Comparison of ENCODE assay signal across 8 cellular contexts in genomic region chr7:151087247-151088018, GRCh38. TPM values are rescaled to one million over a fixed set of nuclear protein-coding genes. Genes with fewer than 3 reads are reported as not detected.
DNase-seq lines count a peak whose midpoint lies in the region; ATAC-seq and TF ChIP-seq lines count a peak whose summit lies in the region.

No MANE protein-coding gene starts in this region.

- H3K9me3 Mint-ChIP-seq in GM23338 = no peaks in the 10 kb centered on the region

- DNase-seq in DMS53 (lab: John Stamatoyannopoulos, UW) (peak; percentile 88), GM23338 (ENCODE audit: low spot score) (no peak), anterior cingulate cortex (lab: John Stamatoyannopoulos, UW) (peak in 47 of 58 donors; percentile 19 to 70 (median 49)), hippocampal formation (lab: John Stamatoyannopoulos, UW) (peak; percentile 42 to 45), 8988T (no peak)

- peak overlapping the region; percentile 98 for H3K4me2 ChIP-seq in GM23338

- H3K36me3 Mint-ChIP-seq in GM23338 (ENCODE audit: low read depth) = peaks cover 15% of the 10 kb centered on the region

- TF ChIP-seq CTCF in GM23338 (conservative IDR thresholded peaks at IDR 0.05; ENCODE audit: low read depth in 2 of 2) = peak in 1 of 2 experiments; percentile 45; a peak in 1 of 4 replicates

- H3K27me3 ChIP-seq in GM23338 (ENCODE audit: insufficient read depth) = peaks cover 53% of the 10 kb centered on the region
- no peaks in the 10 kb centered on the region for H3K27me3 ChIP-seq in rectal smooth muscle tissue (ENCODE audit: control insufficient read depth, insufficient read depth, low read length)

- H3F3A ChIP-seq in GM23338 (replicated peaks; ENCODE audit: low read depth) = peaks cover 20% of the 10 kb centered on the region

- H4K20me1 ChIP-seq in GM23338 (replicated peaks; ENCODE audit: insufficient read depth) = peaks cover 47% of the 10 kb centered on the region

- peaks cover 52% of the 10 kb centered on the region for H3K27me3 Mint-ChIP-seq in GM23338 (ENCODE audit: insufficient read depth, low read depth, poor library complexity)

- H3K9me2 ChIP-seq in GM23338 (ENCODE audit: insufficient read depth) = no peaks in the 10 kb centered on the region

- no peak overlapping the region for H3K27ac Mint-ChIP-seq in GM23338

- ATAC-seq in GM23338 (peak; percentile 12), HG02870 (IDR thresholded peaks at IDR 0.05; ENCODE audit: unreplicated experiment) (no peak)

- H3K9ac ChIP-seq in rectal smooth muscle tissue (ENCODE audit: low read length) = peak overlapping the region; percentile 38

- no peaks in the 10 kb centered on the region for H3K36me3 ChIP-seq in GM23338 (ENCODE audit: insufficient read depth)
- no peaks in the 10 kb centered on the region for H3K36me3 ChIP-seq in rectal smooth muscle tissue (ENCODE audit: control insufficient read depth, insufficient read depth, low read length)

- peaks cover 44% of the 10 kb centered on the region for H3K4me1 Mint-ChIP-seq in GM23338

- H2AFZ ChIP-seq in GM23338 = no peak overlapping the region

- H3K4me1 ChIP-seq in GM23338 (ENCODE audit: insufficient read depth) (peaks cover 34% of the 10 kb centered on the region), rectal smooth muscle tissue (ENCODE audit: control insufficient read depth, insufficient read depth, low read length) (peaks cover 42% of the 10 kb centered on the region)

- peaks cover 52% of the 10 kb centered on the region for H3K79me2 ChIP-seq in GM23338 (replicated peaks; ENCODE audit: insufficient read depth)

- H3K4me3 ChIP-seq in GM23338 = peak overlapping the region; percentile 88
- peak overlapping the region; percentile 90 for H3K4me3 ChIP-seq in rectal smooth muscle tissue (ENCODE audit: low read length)

- H3K4me3 Mint-ChIP-seq in GM23338 = peak overlapping the region; percentile 86

- H3K27ac ChIP-seq in GM23338 (ENCODE audit: low read depth) = no peak overlapping the region
- peak overlapping the region; percentile 91 for H3K27ac ChIP-seq in rectal smooth muscle tissue (ENCODE audit: low read depth, low read length)

TF ChIP-seq in GM23338, 12 proteins besides CTCF, POLR2A, EP300 and RAD21:
- TF ChIP-seq ZNF114 (CRISPR knock-in tag; IDR thresholded peaks at IDR 0.05) = no peak
- TF ChIP-seq EZH2 (IDR thresholded peaks at IDR 0.05; ENCODE audit: low read depth, unreplicated experiment) = peak; percentile 23
TF ChIP-seq in GM23338: peak in this region for 1.

TF ChIP-seq in PFSK-1, 5 proteins besides CTCF, POLR2A, EP300 and RAD21:
- TF ChIP-seq FOXP2 (optimal IDR thresholded peaks at IDR 0.05; ENCODE audit: borderline replicate concordance, extremely low read depth, extremely low read length, insufficient read depth) = no peak
- TF ChIP-seq POLR2AphosphoS5 (IDR thresholded peaks at IDR 0.05; ENCODE audit: low read depth, low read length) = no peak
- 0 out of 2 replicates have a peak, but pooled peaks have one; percentile 49 for TF ChIP-seq TAF1 (IDR thresholded peaks at IDR 0.05; ENCODE audit: borderline replicate concordance, insufficient read depth, low read length)
- no peak for TF ChIP-seq SIN3A (IDR thresholded peaks at IDR 0.05; ENCODE audit: borderline replicate concordance, insufficient read depth, low read length)
- TF ChIP-seq, protein P1, sequence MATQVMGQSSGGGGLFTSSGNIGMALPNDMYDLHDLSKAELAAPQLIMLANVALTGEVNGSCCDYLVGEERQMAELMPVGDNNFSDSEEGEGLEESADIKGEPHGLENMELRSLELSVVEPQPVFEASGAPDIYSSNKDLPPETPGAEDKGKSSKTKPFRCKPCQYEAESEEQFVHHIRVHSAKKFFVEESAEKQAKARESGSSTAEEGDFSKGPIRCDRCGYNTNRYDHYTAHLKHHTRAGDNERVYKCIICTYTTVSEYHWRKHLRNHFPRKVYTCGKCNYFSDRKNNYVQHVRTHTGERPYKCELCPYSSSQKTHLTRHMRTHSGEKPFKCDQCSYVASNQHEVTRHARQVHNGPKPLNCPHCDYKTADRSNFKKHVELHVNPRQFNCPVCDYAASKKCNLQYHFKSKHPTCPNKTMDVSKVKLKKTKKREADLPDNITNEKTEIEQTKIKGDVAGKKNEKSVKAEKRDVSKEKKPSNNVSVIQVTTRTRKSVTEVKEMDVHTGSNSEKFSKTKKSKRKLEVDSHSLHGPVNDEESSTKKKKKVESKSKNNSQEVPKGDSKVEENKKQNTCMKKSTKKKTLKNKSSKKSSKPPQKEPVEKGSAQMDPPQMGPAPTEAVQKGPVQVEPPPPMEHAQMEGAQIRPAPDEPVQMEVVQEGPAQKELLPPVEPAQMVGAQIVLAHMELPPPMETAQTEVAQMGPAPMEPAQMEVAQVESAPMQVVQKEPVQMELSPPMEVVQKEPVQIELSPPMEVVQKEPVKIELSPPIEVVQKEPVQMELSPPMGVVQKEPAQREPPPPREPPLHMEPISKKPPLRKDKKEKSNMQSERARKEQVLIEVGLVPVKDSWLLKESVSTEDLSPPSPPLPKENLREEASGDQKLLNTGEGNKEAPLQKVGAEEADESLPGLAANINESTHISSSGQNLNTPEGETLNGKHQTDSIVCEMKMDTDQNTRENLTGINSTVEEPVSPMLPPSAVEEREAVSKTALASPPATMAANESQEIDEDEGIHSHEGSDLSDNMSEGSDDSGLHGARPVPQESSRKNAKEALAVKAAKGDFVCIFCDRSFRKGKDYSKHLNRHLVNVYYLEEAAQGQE (IDR thresholded peaks at IDR 0.05; ENCODE audit: insufficient read depth in 1 of 2, low read depth in 2 of 2, low read length in 2 of 2) = no peak

RNA-seq across cellular contexts. Expression of gene AGAP3, which starts 1.2 kb away (rescaled TPM):
- total RNA-seq in GM23338 (2014; rRNA removed; shearing (Covaris generic)) = 32.2 and 39.2 TPM in 2 replicates
- polyA plus RNA-seq in GM23338 (2016; fragmentation: Nextera tagmentation; extraction: Ambion mirVana) = 24.0 and 24.9 TPM in 2 replicates
- 148 TPM for polyA plus RNA-seq in PFSK-1 (2012; ENCODE audit: insufficient read length, low read depth)

RNA-seq across cellular contexts. Expression of gene TMUB1, which starts 4.1 kb away (rescaled TPM):
- 37.1 and 61.1 TPM in 2 replicates for total RNA-seq in GM23338 (2014; rRNA removed; shearing (Covaris generic))
- 47.6 and 59.6 TPM in 2 replicates for polyA plus RNA-seq in GM23338 (2016; fragmentation: Nextera tagmentation; extraction: Ambion mirVana)
- polyA plus RNA-seq in PFSK-1 (2012; ENCODE audit: insufficient read length, low read depth) = 132 TPM

RNA-seq across cellular contexts. Expression of gene FASTK, which starts 6.8 kb away (rescaled TPM):
- 42.5 and 57.4 TPM in 2 replicates for total RNA-seq in GM23338 (2014; rRNA removed; shearing (Covaris generic))
- 36.4 and 37.4 TPM in 2 replicates for polyA plus RNA-seq in GM23338 (2016; fragmentation: Nextera tagmentation; extraction: Ambion mirVana)
- polyA plus RNA-seq in PFSK-1 (2012; ENCODE audit: insufficient read length, low read depth) = 102 TPM

RNA-seq across cellular contexts. Expression of gene SLC4A2, which starts 28.0 kb away (rescaled TPM):
- total RNA-seq in GM23338 (2014; rRNA removed; shearing (Covaris generic)) = 90.4 and 106 TPM in 2 replicates
- polyA plus RNA-seq in GM23338 (2016; fragmentation: Nextera tagmentation; extraction: Ambion mirVana) = 64.8 and 75.5 TPM in 2 replicates
- 330 TPM for polyA plus RNA-seq in PFSK-1 (2012; ENCODE audit: insufficient read length, low read depth)

RNA-seq across cellular contexts. Expression of gene CDK5, which starts 29.7 kb away (rescaled TPM):
- 17.4 and 19.8 TPM in 2 replicates for total RNA-seq in GM23338 (2014; rRNA removed; shearing (Covaris generic))
- 27.1 TPM in 2 replicates for polyA plus RNA-seq in GM23338 (2016; fragmentation: Nextera tagmentation; extraction: Ambion mirVana)
- polyA plus RNA-seq in PFSK-1 (2012; ENCODE audit: insufficient read length, low read depth) = 44.6 TPM

Comparison
In these comparisons a context has a peak if more than half of its experiments do, and no peak if none do; other contexts are left out.
1. DNase-seq: peak in DMS53 (single experiment), anterior cingulate cortex (47 of 58) and hippocampal formation (2 of 2); none in GM23338 (single experiment) and 8988T (single experiment).